Comparison of ENCODE assay signal across 8 cellular contexts in genomic region chr3:69014022-69014580, GRCh38. TPM values are rescaled to one million over a fixed set of nuclear protein-coding genes. Genes with fewer than 3 reads are reported as not detected.
DNase-seq lines count a peak whose midpoint lies in the region; ATAC-seq and TF ChIP-seq lines count a peak whose summit lies in the region.

No MANE protein-coding gene starts in this region.

- peaks cover 8% of the 10 kb centered on the region for H3K4me1 Mint-ChIP-seq in progenitor cell of endocrine pancreas (ENCODE audit: low read depth)

- TF ChIP-seq CTCF in GM06990 (IDR thresholded peaks at IDR 0.05; ENCODE audit: insufficient read depth, low read length, poor library complexity, severe bottlenecking) (no peak), RWPE1 (conservative IDR thresholded peaks at IDR 0.05; ENCODE audit: low read depth) (no peak), progenitor cell of endocrine pancreas (IDR thresholded peaks at IDR 0.05; ENCODE audit: unreplicated experiment) (no peak)

- in situ Hi-C loops in G401 (cut with HindIII; ENCODE audit: low sequenced_read_pairs): no loop called here

- no peak for ATAC-seq in GM18517 (IDR thresholded peaks at IDR 0.05; ENCODE audit: unreplicated experiment)

- POLR2A ChIA-PET in RWPE1 (lab: Yijun Ruan, JAX; ENCODE audit: low non-redundant PET): no interaction called here

- no peaks in the 10 kb centered on the region for H3K9me3 Mint-ChIP-seq in progenitor cell of endocrine pancreas (ENCODE audit: low read depth)

- H3K36me3 ChIP-seq in GM06990 (ENCODE audit: control insufficient read depth, insufficient read depth, low read length): no peaks in the 10 kb centered on the region; the same call in 1 of the 2 replicates

- DNase-seq in GM06990 (ENCODE audit: extremely low read depth, insufficient read length) (no peak), RWPE1 (ENCODE audit: low spot score) (no peak), erythroblast (lab: John Stamatoyannopoulos, UW) (no peak), progenitor cell of endocrine pancreas (ENCODE audit: low spot score, unreplicated experiment) (no peak), NCI-H345 (lab: John Stamatoyannopoulos, UW) (no peak), NCI-H2081 treated with DMSO at 0.1 percent for 48 hours (lab: John Stamatoyannopoulos, UW) (no peak), G401 (ENCODE audit: low spot score) (no peak)

- H3K27me3 ChIP-seq in GM06990 (replicated peaks; ENCODE audit: control insufficient read depth, insufficient read depth, low read length): no peaks in the 10 kb centered on the region

- peak overlapping the region; percentile 100 for H3K27ac ChIP-seq in RWPE1

- CTCF ChIA-PET in RWPE1 (lab: Yijun Ruan, JAX): no interaction called here

- H3K36me3 Mint-ChIP-seq in progenitor cell of endocrine pancreas (ENCODE audit: insufficient read depth): peaks cover 7% of the 10 kb centered on the region

- peak; percentile 29 for TF ChIP-seq POLR2A in erythroblast (IDR thresholded peaks at IDR 0.05; ENCODE audit: low read length)

- peak overlapping the region; percentile 86 for H3K4me3 ChIP-seq in GM06990 (replicated peaks; ENCODE audit: low read depth, low read length)

- peaks cover 3% of the 10 kb centered on the region for H3K27me3 Mint-ChIP-seq in progenitor cell of endocrine pancreas

- H3K27ac Mint-ChIP-seq in progenitor cell of endocrine pancreas: no peak overlapping the region

- H3K4me3 Mint-ChIP-seq in progenitor cell of endocrine pancreas (ENCODE audit: low read depth): peak overlapping the region; percentile 74

RNA-seq across cellular contexts. Expression of gene EOGT, which starts 0.6 kb away (rescaled TPM):
- total RNA-seq in progenitor cell of endocrine pancreas: 15.5 and 17.5 TPM in 2 replicates
- total RNA-seq in G401 (2014; rRNA removed; shearing (Covaris generic)): 19.0 and 27.0 TPM in 2 replicates

RNA-seq across cellular contexts. Expression of gene TMF1, which starts 38.0 kb away (rescaled TPM):
- total RNA-seq in progenitor cell of endocrine pancreas: 30.1 and 34.2 TPM in 2 replicates
- total RNA-seq in G401 (2014; rRNA removed; shearing (Covaris generic)): 3.3 and 7.5 TPM in 2 replicates
